8 cellular contexts compared by ENCODE assay signal in genomic region chr2:113370478-113371091, GRCh38.
DNase-seq lines count a peak whose midpoint lies in the region; ATAC-seq and TF ChIP-seq lines count a peak whose summit lies in the region.

No MANE protein-coding gene starts in this region.

- H2AFZ ChIP-seq in ACC112 (ENCODE audit: low read length, unreplicated experiment): peak overlapping the region; percentile 50

- H3K9me3 ChIP-seq in SJCRH30 (replicated peaks): no peaks in the 10 kb centered on the region

- no peaks in the 10 kb centered on the region for H3K79me2 ChIP-seq in ACC112 (ENCODE audit: control insufficient read depth, insufficient read depth, low read length, unreplicated experiment)

- H3K36me3 ChIP-seq in ACC112 (ENCODE audit: insufficient read depth, low read length): no peaks in the 10 kb centered on the region
- no peaks in the 10 kb centered on the region for H3K36me3 ChIP-seq in SJCRH30

- H3K27me3 ChIP-seq in ACC112 (ENCODE audit: insufficient read depth, low read length) (no peaks in the 10 kb centered on the region), SJCRH30 (no peaks in the 10 kb centered on the region)

- H3K4me1 ChIP-seq in ACC112 (ENCODE audit: control insufficient read depth, insufficient read depth, low read length, unreplicated experiment): no peaks in the 10 kb centered on the region
- no peaks in the 10 kb centered on the region for H3K4me1 ChIP-seq in SJCRH30

- DNase-seq in SJCRH30: peak; percentile 71 to 86
- DNase-seq in astrocyte of the cerebellum (ENCODE audit: low read depth): peak; percentile 68
- DNase-seq in iPS-NIHi11 (ENCODE audit: low spot score): peak; percentile 72
- DNase-seq in stimulated activated CD4-positive, alpha-beta T cell treated with anti-CD3 and anti-CD28 coated beads, Interleukin-1b, Interleukin-23, amount 100 ng/mL, for 24 hours (ENCODE audit: low read depth in 4 of 4, low spot score in 1 of 4): peak in 3 of 4 experiments; percentile 21 to 51 (median 34)
- DNase-seq in Kasumi-1 (lab: John Stamatoyannopoulos, UW): no peak
- DNase-seq in SIG-M5 (lab: John Stamatoyannopoulos, UW): no peak

- peak; percentile 62 for TF ChIP-seq CTCF in astrocyte of the cerebellum (IDR thresholded peaks at IDR 0.05; ENCODE audit: low read depth, low read length, missing control alignments)

- H3K4me3 ChIP-seq in ACC112 (ENCODE audit: low read depth, low read length) (no peak overlapping the region), SJCRH30 (no peak overlapping the region), astrocyte of the cerebellum (ENCODE audit: low read depth, low read length) (no peak overlapping the region)

- H3K27ac ChIP-seq in ACC112 (ENCODE audit: low read depth, low read length): no peak overlapping the region
- H3K27ac ChIP-seq in SJCRH30: no peak overlapping the region

- ATAC-seq in GM21786 (IDR thresholded peaks at IDR 0.05; ENCODE audit: unreplicated experiment): peak; percentile 69

- in situ Hi-C loops in astrocyte of the cerebellum (cut with HindIII; ENCODE audit: low sequenced_read_pairs): no loop called here

Comparison
In these comparisons a context has a peak if more than half of its experiments do, and no peak if none do; other contexts are left out.
1. DNase-seq: peak in SJCRH30 (2 of 2), astrocyte of the cerebellum (single experiment), iPS-NIHi11 (single experiment) and stimulated activated CD4-positive, alpha-beta T cell treated with anti-CD3 and anti-CD28 coated beads, Interleukin-1b, Interleukin-23, amount 100 ng/mL, for 24 hours (3 of 4); none in Kasumi-1 (0 of 2) and SIG-M5 (single experiment).